ENCODE assay signal across 10 cellular contexts in the genomic region with DNA sequence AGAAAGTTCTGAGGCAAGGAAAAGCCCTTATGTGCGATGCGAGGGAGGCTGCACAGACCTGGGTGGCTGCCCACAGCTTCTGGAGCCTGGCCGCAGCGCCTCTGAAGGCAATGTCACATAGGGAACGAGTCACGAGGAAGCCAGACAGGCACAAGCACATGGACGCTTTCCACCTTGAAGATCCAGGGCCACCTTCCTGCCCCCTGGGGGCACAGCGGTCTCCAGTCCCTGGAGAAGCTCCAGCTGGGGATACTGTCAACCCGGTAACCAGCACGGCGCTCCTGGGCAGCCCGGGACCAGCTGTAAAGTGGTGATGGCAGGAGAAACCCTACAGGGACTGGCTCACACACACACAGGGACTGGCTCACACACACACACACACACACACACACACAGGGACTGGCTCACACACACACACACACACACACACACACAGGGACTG.
A peak's percentile ranks its signal among the peaks of the same experiment; 100 is the strongest.
DNase-seq lines count a peak whose midpoint lies in the region; ATAC-seq and TF ChIP-seq lines count a peak whose summit lies in the region.
"Had no signal": no experiment of that assay in that cellular context is flagged by ENCODE, and none has a peak within 500 bp of the region (broad histone marks: within the 10 kb centered on the region; RNA-seq: fewer than 3 reads in every experiment).

No MANE protein-coding gene starts in this region.

- no peaks in the 10 kb centered on the region for H3K36me3 ChIP-seq in endodermal cell (ENCODE audit: control insufficient read depth, insufficient read depth, low read length)

- no peaks in the 10 kb centered on the region for H3K27me3 Mint-ChIP-seq in endodermal cell (ENCODE audit: insufficient read depth)
- H3K27me3 Mint-ChIP-seq in nephron (ENCODE audit: low read depth) = peaks cover 4% of the 10 kb centered on the region

- no peaks in the 10 kb centered on the region for H3K27me3 ChIP-seq in endodermal cell (ENCODE audit: control insufficient read depth, insufficient read depth, low read length, poor library complexity, severe bottlenecking)
- H3K27me3 ChIP-seq: BLaER1 treated with 17β-estradiol and CSF1 and Interleukin-3, amounts not matched to agents 10 nM and 100 nM had no signal

- H3K9me3 Mint-ChIP-seq in endodermal cell = peaks cover 20% of the 10 kb centered on the region
- H3K9me3 Mint-ChIP-seq in nephron = peaks cover 10% of the 10 kb centered on the region

- H3K9ac ChIP-seq in endodermal cell (ENCODE audit: extremely low read depth, low read length, poor library complexity, severe bottlenecking) = no peak overlapping the region
- H3K9ac ChIP-seq: BLaER1 treated with 17β-estradiol and CSF1 and Interleukin-3, amounts not matched to agents 10 nM and 100 nM had no signal

- H3K9me3 ChIP-seq in endodermal cell (ENCODE audit: control insufficient read depth, low read length) = no peaks in the 10 kb centered on the region

- H3K4me1 ChIP-seq in endodermal cell (ENCODE audit: control insufficient read depth, insufficient read depth, low read length) = no peaks in the 10 kb centered on the region
- H3K4me1 ChIP-seq: BLaER1 treated with 17β-estradiol and CSF1 and Interleukin-3, amounts not matched to agents 10 nM and 100 nM had no signal

- 17 to 27% methylated on average over 3 to 12 of the region's 12 CpGs for WGBS in endodermal cell (ENCODE audit: insufficient coverage in 1 of 2, insufficient read length in 1 of 2), 2 experiments

- H3K27ac Mint-ChIP-seq in endodermal cell = no peak overlapping the region
- H3K27ac Mint-ChIP-seq in nephron = peak overlapping the region in 1 of 3 experiments; percentile 26

- ATAC-seq in GM21381 (IDR thresholded peaks at IDR 0.05; ENCODE audit: unreplicated experiment) = no peak

- no peaks in the 10 kb centered on the region for H3K4me1 Mint-ChIP-seq in endodermal cell
- peaks cover 11% of the 10 kb centered on the region for H3K4me1 Mint-ChIP-seq in nephron

- H3K4me3 Mint-ChIP-seq in endodermal cell = no peak overlapping the region
- peak overlapping the region in 2 of 3 experiments; percentile 45 to 55 for H3K4me3 Mint-ChIP-seq in nephron

- H3K36me3 Mint-ChIP-seq in endodermal cell (ENCODE audit: low read depth) = peaks cover 5% of the 10 kb centered on the region
- no peaks in the 10 kb centered on the region for H3K36me3 Mint-ChIP-seq in nephron (ENCODE audit: low read depth)

- DNase-seq in A172 (ENCODE audit: low spot score) = peak; percentile 4
- peak; percentile 26 for DNase-seq in LHCN-M2 (ENCODE audit: low read depth)
- no peak for DNase-seq in endodermal cell
- no peak for DNase-seq in NCI-H748 treated with DMSO at 0.1 percent for 48 hours (lab: John Stamatoyannopoulos, UW)
- DNase-seq in T-helper 1 cell = no peak
- no peak for DNase-seq in activated naive CD4-positive, alpha-beta T cell (lab: John Stamatoyannopoulos, UW)

- TF ChIP-seq CTCF in endodermal cell (conservative IDR thresholded peaks at IDR 0.05) (no peak), nephron (IDR thresholded peaks at IDR 0.05; ENCODE audit: unreplicated experiment in 3 of 3) (no peak)

- peak overlapping the region; percentile 86 for H3K27ac ChIP-seq in endodermal cell (ENCODE audit: low read depth, low read length)
- H3K27ac ChIP-seq: BLaER1 treated with 17β-estradiol and CSF1 and Interleukin-3, amounts not matched to agents 10 nM and 100 nM; skin epidermis had no signal

- no peak overlapping the region for H3K4me3 ChIP-seq in endodermal cell (ENCODE audit: low read length)
- H3K4me3 ChIP-seq: BLaER1 treated with 17β-estradiol and CSF1 and Interleukin-3, amounts not matched to agents 10 nM and 100 nM had no signal

Comparison
In these comparisons a context has a peak if more than half of its experiments do, and no peak if none do; other contexts are left out.
1. DNase-seq: peak in A172 (single experiment) and LHCN-M2 (single experiment); none in endodermal cell (single experiment), NCI-H748 treated with DMSO at 0.1 percent for 48 hours (single experiment), T-helper 1 cell (0 of 5) and activated naive CD4-positive, alpha-beta T cell (0 of 4).